In genomic region chrX:110317820-110318663, GRCh38 we compare ENCODE assay signal across 1 cellular context.
TF ChIP-seq lines count a peak whose summit lies in the region.

Gene AMMECR1, minus strand, starts transcription at chrX:110318085. Its CDS starts 14 bp downstream, at chrX:110318071.

TF ChIP-seq in K562, 482 proteins besides CTCF, POLR2A, EP300 and RAD21 (continued from another document and continues in another):
- TF ChIP-seq PHF21A (IDR thresholded peaks at IDR 0.05; ENCODE audit: borderline replicate concordance, low read depth): 0 out of 2 replicates have a peak, but pooled peaks have one; percentile 61
- TF ChIP-seq IFI16 (CRISPR knock-in tag; IDR thresholded peaks at IDR 0.05): no peak
- peak; percentile 62 for TF ChIP-seq CCNT2 (IDR thresholded peaks at IDR 0.05; ENCODE audit: borderline replicate concordance, extremely low read depth, insufficient read length, low read depth, low read length)
- no peak for TF ChIP-seq ZC3H4 (CRISPR knock-in tag; IDR thresholded peaks at IDR 0.05; ENCODE audit: borderline replicate concordance)
- peak; percentile 91 for TF ChIP-seq PRDM10 (IDR thresholded peaks at IDR 0.05; ENCODE audit: partially characterized antibody)
- no peak for TF ChIP-seq ZNF695 (CRISPR knock-in tag; IDR thresholded peaks at IDR 0.05)
- TF ChIP-seq HIVEP1 (CRISPR knock-in tag; IDR thresholded peaks at IDR 0.05): no peak
- TF ChIP-seq GATAD2B (IDR thresholded peaks at IDR 0.05; ENCODE audit: borderline replicate concordance): peak; percentile 52; the same call in 1 of the 2 replicates
- TF ChIP-seq PML (IDR thresholded peaks at IDR 0.05; ENCODE audit: low read length): 0 out of 2 replicates have a peak, but pooled peaks have one; percentile 35
- TF ChIP-seq USF2 (CRISPR knock-in tag; IDR thresholded peaks at IDR 0.05): no peak
- TF ChIP-seq NCOA4 (IDR thresholded peaks at IDR 0.05; ENCODE audit: partially characterized antibody): no peak
- TF ChIP-seq NFXL1 (CRISPR knock-in tag; IDR thresholded peaks at IDR 0.05): no peak
- TF ChIP-seq SMC3 (conservative IDR thresholded peaks at IDR 0.05; ENCODE audit: insufficient read depth, low read depth, low read length): no peak
- peak in 1 of 3 experiments; percentile 86; a peak in 2 of 6 replicates for TF ChIP-seq ZBTB11 (CRISPR knock-in tag; IDR thresholded peaks at IDR 0.05)
- TF ChIP-seq ZNF175 (CRISPR knock-in tag; IDR thresholded peaks at IDR 0.05; ENCODE audit: low read depth): peak; percentile 67; the same call in 1 of the 2 replicates
- 0 out of 2 replicates have a peak, but pooled peaks have one; percentile 17 for TF ChIP-seq ZBTB2 (IDR thresholded peaks at IDR 0.05)
- TF ChIP-seq BHLHE40 (IDR thresholded peaks at IDR 0.05; ENCODE audit: low read length): peak; percentile 50
- TF ChIP-seq ESRRB (CRISPR knock-in tag; IDR thresholded peaks at IDR 0.05; ENCODE audit: borderline replicate concordance): no peak
- no peak for TF ChIP-seq CEBPZ (IDR thresholded peaks at IDR 0.05; ENCODE audit: borderline replicate concordance, low read depth, low read length)
- TF ChIP-seq TBL1XR1 (IDR thresholded peaks at IDR 0.05; ENCODE audit: low read length in 2 of 2): no peak
- TF ChIP-seq NFRKB (IDR thresholded peaks at IDR 0.05; ENCODE audit: low read depth): peak; percentile 85
- TF ChIP-seq ZFP30 (CRISPR knock-in tag; IDR thresholded peaks at IDR 0.05; ENCODE audit: borderline replicate concordance): no peak
- TF ChIP-seq MEF2A (IDR thresholded peaks at IDR 0.05; ENCODE audit: control insufficient read depth, low read depth, low read length): no peak
- peak; percentile 85 for TF ChIP-seq GMEB1 (CRISPR knock-in tag; IDR thresholded peaks at IDR 0.05)
- TF ChIP-seq NR2F6 (CRISPR knock-in tag; IDR thresholded peaks at IDR 0.05): no peak
- TF ChIP-seq FOS (IDR thresholded peaks at IDR 0.05; ENCODE audit: extremely low read depth, insufficient read length): no peak
- peak; percentile 24 to 48; a peak in 2 of 4 replicates for TF ChIP-seq MNT (conservative IDR thresholded peaks at IDR 0.05)
- 0 out of 2 replicates have a peak, but pooled peaks have one; percentile 29 for TF ChIP-seq CREM (IDR thresholded peaks at IDR 0.05; ENCODE audit: low read depth)
- no peak for TF ChIP-seq CHD2 (IDR thresholded peaks at IDR 0.05; ENCODE audit: low read depth, low read length)
- peak; percentile 56; the same call in 1 of the 2 replicates for TF ChIP-seq MBD2 (IDR thresholded peaks at IDR 0.05; ENCODE audit: borderline replicate concordance, low read depth)
- peak; percentile 52; the same call in 1 of the 2 replicates for TF ChIP-seq RB1 (IDR thresholded peaks at IDR 0.05; ENCODE audit: low read depth)
- no peak for TF ChIP-seq ZNF224 (CRISPR knock-in tag; IDR thresholded peaks at IDR 0.05)
- peak; percentile 93 for TF ChIP-seq ZNF197 (CRISPR knock-in tag; IDR thresholded peaks at IDR 0.05; ENCODE audit: low read depth)
- peak; percentile 89 for TF ChIP-seq ZNF740 (CRISPR knock-in tag; IDR thresholded peaks at IDR 0.05)
- TF ChIP-seq ZNF740 (tag; IDR thresholded peaks at IDR 0.05): no peak
- no peak for TF ChIP-seq PURB (CRISPR knock-in tag; IDR thresholded peaks at IDR 0.05; ENCODE audit: low read depth)
- TF ChIP-seq COPS2 (conservative IDR thresholded peaks at IDR 0.05): no peak
- no peak for TF ChIP-seq ESRRA (IDR thresholded peaks at IDR 0.05; ENCODE audit: borderline replicate concordance, low read depth)
- peak; percentile 94 for TF ChIP-seq L3MBTL2 (IDR thresholded peaks at IDR 0.05)
- TF ChIP-seq SMARCA4 (IDR thresholded peaks at IDR 0.05): 0 out of 2 replicates have a peak, but pooled peaks have one; percentile 34
- TF ChIP-seq MITF (IDR thresholded peaks at IDR 0.05): peak; percentile 19; the same call in 1 of the 2 replicates
